11 cellular contexts compared by ENCODE assay signal in genomic region chr3:124619887-124620599, GRCh38.
DNase-seq lines count a peak whose midpoint lies in the region; ATAC-seq and TF ChIP-seq lines count a peak whose summit lies in the region.
"Had no signal": no experiment of that assay in that cellular context is flagged by ENCODE, and none has a peak within 500 bp of the region (broad histone marks: within the 10 kb centered on the region; RNA-seq: fewer than 3 reads in every experiment).

No MANE protein-coding gene starts in this region.

- no peak for TF ChIP-seq CTCF in smooth muscle cell (IDR thresholded peaks at IDR 0.05; ENCODE audit: borderline replicate concordance, insufficient read depth, poor library complexity, severe bottlenecking)

- peak overlapping the region; percentile 51 for H3K27ac ChIP-seq in smooth muscle cell (ENCODE audit: low read depth)
- H3K27ac ChIP-seq: breast epithelium, upper lobe of right lung had no signal

- H3K4me3 ChIP-seq in smooth muscle cell: no peak overlapping the region
- H3K4me3 ChIP-seq: breast epithelium, upper lobe of right lung had no signal

- H3K4me3 Mint-ChIP-seq in activated CD4-positive, alpha-beta T cell treated with anti-CD3 and anti-CD28 coated beads, Interleukin-2, amount 10 ng/mL, durations not matched to agents 7 days and 5 days: no peak overlapping the region
- peak overlapping the region; percentile 37 for H3K4me3 Mint-ChIP-seq in central memory CD8-positive, alpha-beta T cell

- H3K9ac ChIP-seq in smooth muscle cell (ENCODE audit: low read depth): no peak overlapping the region

- H3K9me3 Mint-ChIP-seq in activated CD4-positive, alpha-beta T cell treated with anti-CD3 and anti-CD28 coated beads, Interleukin-2, amount 10 ng/mL, durations not matched to agents 7 days and 5 days: no peaks in the 10 kb centered on the region
- H3K9me3 Mint-ChIP-seq in central memory CD8-positive, alpha-beta T cell: no peaks in the 10 kb centered on the region

- peaks cover 1% of the 10 kb centered on the region for H3K36me3 Mint-ChIP-seq in activated CD4-positive, alpha-beta T cell treated with anti-CD3 and anti-CD28 coated beads, Interleukin-2, amount 10 ng/mL, durations not matched to agents 7 days and 5 days (ENCODE audit: low read depth)
- H3K36me3 Mint-ChIP-seq in central memory CD8-positive, alpha-beta T cell (ENCODE audit: insufficient read depth): no peaks in the 10 kb centered on the region

- CTCF ChIA-PET in activated CD4-positive, alpha-beta T cell treated with anti-CD3 and anti-CD28 coated beads, Interleukin-2, amount 10 ng/mL, durations not matched to agents 7 days and 5 days (lab: Charles Lee): interaction anchor here (0.9 kb wide), 1 partner anchor 45 kb away, joined by 3 read pairs; no protein-coding TSS in a partner anchor

- no peak overlapping the region for H2AFZ ChIP-seq in smooth muscle cell (ENCODE audit: low read depth)

- peaks cover 32% of the 10 kb centered on the region for H3K79me2 ChIP-seq in smooth muscle cell (ENCODE audit: low read depth)

- POLR2A ChIA-PET in activated CD4-positive, alpha-beta T cell treated with anti-CD3 and anti-CD28 coated beads, Interleukin-2, amount 10 ng/mL, durations not matched to agents 7 days and 5 days (lab: Charles Lee): no interaction called here

- H3K27me3 Mint-ChIP-seq in activated CD4-positive, alpha-beta T cell treated with anti-CD3 and anti-CD28 coated beads, Interleukin-2, amount 10 ng/mL, durations not matched to agents 7 days and 5 days: peaks cover 7% of the 10 kb centered on the region
- H3K27me3 Mint-ChIP-seq in central memory CD8-positive, alpha-beta T cell: peaks cover 7% of the 10 kb centered on the region

- no peaks in the 10 kb centered on the region for H3K36me3 ChIP-seq in smooth muscle cell (ENCODE audit: low read depth)
- H3K36me3 ChIP-seq: breast epithelium, upper lobe of right lung had no signal

- H4K20me1 ChIP-seq in smooth muscle cell (ENCODE audit: low read depth): no peaks in the 10 kb centered on the region

- H3K27ac Mint-ChIP-seq in activated CD4-positive, alpha-beta T cell treated with anti-CD3 and anti-CD28 coated beads, Interleukin-2, amount 10 ng/mL, durations not matched to agents 7 days and 5 days: peak overlapping the region; percentile 83
- peak overlapping the region; percentile 86 for H3K27ac Mint-ChIP-seq in central memory CD8-positive, alpha-beta T cell (ENCODE audit: low read depth)

- DNase-seq in activated CD4-positive, alpha-beta T cell treated with anti-CD3 and anti-CD28 coated beads, Interleukin-2, amount 10 ng/mL, durations not matched to agents 7 days and 5 days: no peak
- no peak for DNase-seq in activated CD4-positive, alpha-beta T cell treated with anti-CD3 and anti-CD28 coated beads, Interleukin-2, amount 50 U/mL, for 4 hours
- no peak for DNase-seq in central memory CD8-positive, alpha-beta T cell (ENCODE audit: low spot score in 2 of 2)
- DNase-seq in smooth muscle cell (lab: John Stamatoyannopoulos, UW; ENCODE audit: unreplicated experiment): no peak
- no peak for DNase-seq in cerebellar cortex (ENCODE audit: low spot score)
- no peak for DNase-seq in stimulated activated CD4-positive, alpha-beta T cell treated with anti-CD3 and anti-CD28 coated beads, Interleukin-4, amount 100 ng/mL, for 1 hour
- DNase-seq in GM19240 (ENCODE audit: insufficient read length, low spot score): no peak
- DNase-seq: NCI-H2171, upper lobe of right lung had no signal

- peaks cover 15% of the 10 kb centered on the region for H3F3A ChIP-seq in smooth muscle cell (ENCODE audit: low read depth)

- peak; percentile 43 for ATAC-seq in HG03280 (IDR thresholded peaks at IDR 0.05; ENCODE audit: unreplicated experiment)
- ATAC-seq in central memory CD8-positive, alpha-beta T cell (replicated peaks; ENCODE audit: extremely low read depth, poor library complexity, severe bottlenecking): peak; percentile 64

- H3K4me1 ChIP-seq in smooth muscle cell (ENCODE audit: low read depth): no peaks in the 10 kb centered on the region
- H3K4me1 ChIP-seq: breast epithelium had no signal

- peak overlapping the region; percentile 78 for H3K4me2 ChIP-seq in smooth muscle cell

- 73% methylated on average over 4 of the region's 4 CpGs for WGBS in smooth muscle cell (ENCODE audit: low lambda C conversion rate)

- no peaks in the 10 kb centered on the region for H3K9me3 ChIP-seq in smooth muscle cell (replicated peaks; ENCODE audit: low read depth)
- H3K9me3 ChIP-seq: breast epithelium, upper lobe of right lung had no signal

- peaks cover 26% of the 10 kb centered on the region for H3K4me1 Mint-ChIP-seq in activated CD4-positive, alpha-beta T cell treated with anti-CD3 and anti-CD28 coated beads, Interleukin-2, amount 10 ng/mL, durations not matched to agents 7 days and 5 days
- H3K4me1 Mint-ChIP-seq in central memory CD8-positive, alpha-beta T cell: peaks cover 20% of the 10 kb centered on the region

- no peaks in the 10 kb centered on the region for H3K27me3 ChIP-seq in smooth muscle cell (ENCODE audit: low read depth)
- H3K27me3 ChIP-seq: breast epithelium, upper lobe of right lung had no signal
